ENCODE assay signal across 1 cellular context in the genomic region with DNA sequence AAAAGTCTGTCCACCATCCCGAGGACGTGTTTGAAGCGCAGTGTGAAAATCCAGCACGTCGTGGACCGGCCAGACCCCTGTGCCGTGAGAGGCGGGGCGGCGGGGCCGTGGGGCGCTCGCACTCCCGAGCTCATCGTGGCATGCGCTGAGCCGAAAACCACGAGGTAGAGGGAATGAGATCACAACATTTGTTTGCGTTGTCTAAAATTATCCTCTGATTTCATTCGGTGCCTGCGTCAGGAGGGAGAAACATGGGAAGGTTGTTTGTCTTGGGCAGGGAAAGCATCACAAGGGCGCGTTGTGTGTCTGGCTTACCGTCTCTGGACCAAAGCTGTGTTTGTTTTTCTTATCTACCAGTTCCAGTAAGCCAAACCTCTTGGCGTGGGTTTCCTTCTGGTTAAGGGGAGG.
TF ChIP-seq lines count a peak whose summit lies in the region.

No MANE protein-coding gene starts in this region.

TF ChIP-seq in IMR-90, 13 proteins besides CTCF, POLR2A, EP300 and RAD21:
- TF ChIP-seq MAZ (IDR thresholded peaks at IDR 0.05; ENCODE audit: borderline replicate concordance, low read depth, low read length) (no peak), BHLHE40 (IDR thresholded peaks at IDR 0.05; ENCODE audit: low read depth, low read length) (no peak)
